In the genomic region with DNA sequence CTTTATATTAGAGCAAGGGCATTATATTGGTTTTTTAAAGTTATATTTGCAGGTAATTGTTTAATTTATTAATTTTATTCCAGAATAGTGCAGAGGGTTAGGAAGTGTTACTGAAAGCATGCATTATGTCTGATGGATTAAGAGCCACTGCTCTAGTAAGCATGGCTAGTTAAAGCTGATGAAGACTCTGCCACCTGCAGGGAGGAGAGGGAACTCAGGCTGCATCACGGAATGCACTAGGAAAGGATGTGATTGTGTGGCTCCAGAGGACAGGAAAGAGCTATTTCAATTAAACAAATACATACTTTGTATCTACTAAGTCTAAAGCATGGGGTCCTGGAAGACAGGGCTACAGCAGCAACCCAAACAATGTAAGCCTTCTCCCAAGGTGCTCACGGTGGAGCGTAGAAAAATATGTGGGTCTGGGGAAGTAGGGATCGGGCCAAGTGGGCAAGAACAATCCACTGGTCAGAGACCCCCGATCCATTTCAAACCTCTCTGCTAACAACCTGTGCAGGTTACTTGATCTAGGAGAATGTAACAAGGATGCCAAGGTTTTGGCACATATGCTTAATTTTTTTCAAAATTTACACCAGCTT, we compare ENCODE assay signal across 9 cellular contexts. TPM values are rescaled to one million over a fixed set of nuclear protein-coding genes. Genes with fewer than 3 reads are reported as not detected.
DNase-seq lines count a peak whose midpoint lies in the region; FAIRE-seq and TF ChIP-seq lines count a peak whose summit lies in the region.
"Had no signal": no experiment of that assay in that cellular context is flagged by ENCODE, and none has a peak within 500 bp of the region (broad histone marks: within the 10 kb centered on the region; RNA-seq: fewer than 3 reads in every experiment).

No MANE protein-coding gene starts in this region.

- H3K27ac ChIP-seq in tibial nerve, result no peak overlapping the region

- TF ChIP-seq CTCF in GM12864 (IDR thresholded peaks at IDR 0.05; ENCODE audit: low read depth, low read length, missing control alignments) (peak; percentile 63), tibial nerve (IDR thresholded peaks at IDR 0.05) (peak; percentile 16 to 34 (median 29))

- TF ChIP-seq EP300 in tibial nerve (IDR thresholded peaks at IDR 0.05), result no peak

- no peaks in the 10 kb centered on the region for H3K27me3 ChIP-seq in tibial nerve

- H3K4me1 ChIP-seq in tibial nerve, result no peaks in the 10 kb centered on the region

- no peak for TF ChIP-seq POLR2A in tibial nerve (IDR thresholded peaks at IDR 0.05)

- WGBS in tibial nerve, 2 donors, result 72% methylated on average over 5 of the region's 5 CpGs

- no peaks in the 10 kb centered on the region for H3K36me3 ChIP-seq in tibial nerve

- FAIRE-seq in HTR-8/SVneo (lab: Jason Lieb, UNC), result peak; percentile 13
- FAIRE-seq: TTC549 had no signal

- H3K9me3 ChIP-seq in tibial nerve, result peaks cover 0 to 19% (median 5%) of the 10 kb centered on the region in 4 donors

- H3K4me3 ChIP-seq in GM12864 (ENCODE audit: low read depth, low read length) (no peak overlapping the region), tibial nerve (no peak overlapping the region)

- DNase-seq in GM12864 (ENCODE audit: low read depth) (no peak), HTR-8/SVneo (ENCODE audit: insufficient read length, low spot score) (peak; percentile 47), UCSD-AML1 (lab: John Stamatoyannopoulos, UW; ENCODE audit: unreplicated experiment) (peak; percentile 26), hepatic stellate cell (ENCODE audit: low spot score) (peak; percentile 26), tibial nerve (ENCODE audit: low spot score in 2 of 2) (peak in 1 of 2 donors; percentile 12), ureter (ENCODE audit: low spot score) (no peak), NCI-H1436 (lab: John Stamatoyannopoulos, UW) (no peak), NCI-H146 treated with DMSO at 0.1 percent for 48 hours (lab: John Stamatoyannopoulos, UW; ENCODE audit: unreplicated experiment) (no peak)

RNA-seq across cellular contexts. Expression of gene GRXCR2, which starts 15.3 kb away (rescaled TPM):
- total RNA-seq in tibial nerve, result not detected
- total RNA-seq in ureter, result not detected

RNA-seq across cellular contexts. Expression of gene SH3RF2, which starts 48.3 kb away (rescaled TPM):
- total RNA-seq in tibial nerve, result 1 to 10 TPM; 1.0 to 5.1 (median 2.0) TPM
- total RNA-seq in ureter, result 9.5 TPM

RNA-seq across cellular contexts. Expression of gene PRELID2, which starts 52.9 kb away (rescaled TPM):
- total RNA-seq in tibial nerve (10 to 100 TPM; 10.5 to 31.7 (median 16.4) TPM), ureter (28.2 TPM)

Comparison
In these comparisons a context has a peak if more than half of its experiments do, and no peak if none do; other contexts are left out.
1. DNase-seq: peak in HTR-8/SVneo (single experiment), UCSD-AML1 (single experiment) and hepatic stellate cell (single experiment); none in GM12864 (single experiment), ureter (single experiment), NCI-H1436 (single experiment) and NCI-H146 treated with DMSO at 0.1 percent for 48 hours (single experiment).